Comparison of ENCODE assay signal across 1 cellular context in genomic region chr3:16247282-16248058, GRCh38.
TF ChIP-seq lines count a peak whose summit lies in the region.

No MANE protein-coding gene starts in this region.

TF ChIP-seq in IMR-90, 13 proteins besides CTCF, POLR2A, EP300 and RAD21:
- TF ChIP-seq USF2 (IDR thresholded peaks at IDR 0.05; ENCODE audit: low read depth, low read length) (no peak), SMC3 (IDR thresholded peaks at IDR 0.05; ENCODE audit: low read depth, low read length) (peak; percentile 99)
TF ChIP-seq in IMR-90: peak in this region for 1.
